In genomic region chr18:8803957-8804356, GRCh38 we compare ENCODE assay signal across 31 cellular contexts.
"Had no signal": no experiment of that assay in that cellular context is flagged by ENCODE, and none has a peak within 500 bp of the region (broad histone marks: within the 10 kb centered on the region; RNA-seq: fewer than 3 reads in every experiment).

No MANE protein-coding gene starts in this region.

- H3K27ac ChIP-seq: neural progenitor cell, ovary, parathyroid adenoma, psoas muscle, skin epidermis, spleen, suprapubic skin, tibial artery, transverse colon, upper lobe of right lung, uterus had no signal

- H3K4me3 Mint-ChIP-seq: natural killer cell; nephron; neural progenitor cell; stimulated activated memory B cell treated with anti-CD40 and anti-IgM and Interleukin-4, amounts not matched to agents 10 μg/mL and 1 μg/mL and 100 μg/mL, for 72 hours; stimulated activated naive CD8-positive, alpha-beta T cell treated with anti-CD3 and anti-CD28 coated beads, Interleukin-15, amount 100 ng/mL, for 72 hours; type B pancreatic cell had no signal

- H3K27me3 ChIP-seq: neural progenitor cell, ovary, spleen, suprapubic skin, testis, tibial artery, transverse colon, upper lobe of right lung, uterus had no signal

- H3K4me2 ChIP-seq: neural progenitor cell, smooth muscle cell had no signal

- H3K4me1 Mint-ChIP-seq: natural killer cell; stimulated activated memory B cell treated with anti-CD40 and anti-IgM and Interleukin-4, amounts not matched to agents 10 μg/mL and 1 μg/mL and 100 μg/mL, for 72 hours had no signal

- H3K36me3 Mint-ChIP-seq: natural killer cell; stimulated activated memory B cell treated with anti-CD40 and anti-IgM and Interleukin-4, amounts not matched to agents 10 μg/mL and 1 μg/mL and 100 μg/mL, for 72 hours had no signal

- H3K27ac Mint-ChIP-seq: natural killer cell; nephron; neural progenitor cell; progenitor cell of endocrine pancreas; stimulated activated memory B cell treated with anti-CD40 and anti-IgM and Interleukin-4, amounts not matched to agents 10 μg/mL and 1 μg/mL and 100 μg/mL, for 72 hours; stimulated activated naive CD8-positive, alpha-beta T cell treated with anti-CD3 and anti-CD28 coated beads, Interleukin-15, amount 100 ng/mL, for 72 hours; type B pancreatic cell had no signal

- H3K9me3 ChIP-seq: ovary, psoas muscle, spleen, suprapubic skin, testis, tibial artery, transverse colon, upper lobe of right lung, uterus had no signal

- ATAC-seq: natural killer cell; psoas muscle; right cardiac atrium; sciatic nerve; stimulated activated memory B cell treated with anti-CD40 and anti-IgM and Interleukin-4, amounts not matched to agents 10 μg/mL and 1 μg/mL and 100 μg/mL, for 72 hours; stimulated activated naive CD8-positive, alpha-beta T cell treated with anti-CD3 and anti-CD28 coated beads, Interleukin-15, amount 100 ng/mL, for 72 hours; stimulated activated naive CD8-positive, alpha-beta T cell treated with anti-CD3 and anti-CD28 coated beads, Interleukin-15, Interleukin-2, amounts not matched to agents 100 U/mL and 50 U/mL, for 24 hours; upper lobe of right lung had no signal

- H3K4me1 ChIP-seq: parathyroid adenoma, spleen, suprapubic skin, uterus had no signal

- H3K4me3 ChIP-seq: neural progenitor cell, ovary, psoas muscle, skin epidermis, smooth muscle cell, spleen, suprapubic skin, testis, tibial artery, transverse colon, upper lobe of right lung, uterus had no signal

- DNase-seq: natural killer cell; occipital lobe; ovary; posterior cingulate gyrus; psoas muscle; right cardiac atrium; spleen; stimulated activated CD4-positive, alpha-beta T cell treated with anti-CD3 and anti-CD28 coated beads, Interleukin-12 subunit alpha, Interleukin-12 subunit beta, amount 100 ng/mL, for 4 hours; stimulated activated CD4-positive, alpha-beta T cell treated with anti-CD3 and anti-CD28 coated beads, Interleukin-1b, Interleukin-23, amount 100 ng/mL, for 48 hours; stimulated activated CD4-positive, alpha-beta T cell treated with anti-CD3 and anti-CD28 coated beads, Interleukin-4, amount 100 ng/mL, for 1 hour; stimulated activated CD4-positive, alpha-beta T cell treated with anti-CD3 and anti-CD28 coated beads, Interleukin-4, amount 100 ng/mL, for 4 hours; stimulated activated CD8-positive, alpha-beta memory T cell treated with anti-CD3 and anti-CD28 coated beads, Interleukin-4, amount 100 ng/mL, for 48 hours; stimulated activated naive CD4-positive, alpha-beta T cell; stimulated activated naive CD8-positive, alpha-beta T cell treated with anti-CD3 and anti-CD28 coated beads, Interleukin-15, amount 100 ng/mL, for 72 hours; stimulated activated naive CD8-positive, alpha-beta T cell treated with anti-CD3 and anti-CD28 coated beads, Interleukin-15, Interleukin-2, amounts not matched to agents 100 U/mL and 50 U/mL, for 24 hours; substantia nigra; testis; tibial artery; transverse colon; upper lobe of right lung; uterus had no signal

- H3K27me3 Mint-ChIP-seq: progenitor cell of endocrine pancreas; stimulated activated memory B cell treated with anti-CD40 and anti-IgM and Interleukin-4, amounts not matched to agents 10 μg/mL and 1 μg/mL and 100 μg/mL, for 72 hours; stimulated activated naive CD8-positive, alpha-beta T cell treated with anti-CD3 and anti-CD28 coated beads, Interleukin-15, amount 100 ng/mL, for 72 hours; type B pancreatic cell had no signal

- H3K9ac ChIP-seq: neural progenitor cell, parathyroid adenoma had no signal

- H3K36me3 ChIP-seq: neural progenitor cell, ovary, spleen, suprapubic skin, tibial artery, transverse colon, upper lobe of right lung, uterus had no signal
